In the genomic region with DNA sequence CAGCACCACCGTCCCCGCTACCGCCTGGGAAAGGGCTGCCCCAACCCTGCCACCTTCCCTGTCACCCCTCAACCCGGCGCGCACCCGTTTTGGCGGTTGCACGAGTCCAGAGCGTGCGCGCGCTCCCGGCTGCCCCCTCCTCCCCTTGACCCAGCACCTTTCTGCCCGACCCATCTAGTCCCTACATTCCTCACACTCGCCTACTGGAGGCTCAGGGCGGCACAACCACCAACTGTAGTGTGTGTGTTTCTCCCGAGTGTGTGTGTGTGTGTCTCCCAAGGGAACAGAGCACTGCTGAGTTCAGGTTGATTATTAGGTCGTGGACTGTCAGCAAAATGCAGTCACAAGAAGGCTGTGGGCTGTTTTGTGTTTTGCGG, we compare ENCODE assay signal across 10 cellular contexts. TPM values are rescaled to one million over a fixed set of nuclear protein-coding genes. Genes with fewer than 3 reads are reported as not detected.
DNase-seq lines count a peak whose midpoint lies in the region; ATAC-seq and TF ChIP-seq lines count a peak whose summit lies in the region.
"Not testable (repeated sequence)": the region's sequence is repeated elsewhere in the genome, so short reads cannot be mapped to it uniquely, and the experiment has no call there.
"Had no signal": no experiment of that assay in that cellular context is flagged by ENCODE, and none has a peak within 500 bp of the region (broad histone marks: within the 10 kb centered on the region; RNA-seq: fewer than 3 reads in every experiment).

No MANE protein-coding gene starts in this region.

- not testable (repeated sequence) for H3K27me3 ChIP-seq in left lung

- not testable (repeated sequence) for TF ChIP-seq CTCF in coronary artery (IDR thresholded peaks at IDR 0.05); left lung (IDR thresholded peaks at IDR 0.05)

- peak; percentile 30 for ATAC-seq in GM18498 (IDR thresholded peaks at IDR 0.05; ENCODE audit: unreplicated experiment)
- peak; percentile 26 for ATAC-seq in GM19463 (IDR thresholded peaks at IDR 0.05; ENCODE audit: unreplicated experiment)
- peak; percentile 28 for ATAC-seq in HG02798 (IDR thresholded peaks at IDR 0.05; ENCODE audit: poor library complexity, unreplicated experiment)
- peak; percentile 37 for ATAC-seq in HG03432 (IDR thresholded peaks at IDR 0.05; ENCODE audit: unreplicated experiment)
- peak; percentile 23 for ATAC-seq in left lung
- peak; percentile 50 for ATAC-seq in stimulated activated memory B cell treated with anti-CD40 and anti-IgM and Interleukin-4, amounts not matched to agents 10 μg/mL and 1 μg/mL and 100 μg/mL, for 72 hours

- intact Hi-C loops in activated CD4-positive, alpha-beta memory T cell treated with anti-CD3 and anti-CD28 coated beads for 36 hours (cut with micrococcal nuclease); left lung (cut with DNase I): not testable (repeated sequence)

- CTCF ChIA-PET in activated CD4-positive, alpha-beta memory T cell treated with anti-CD3 and anti-CD28 coated beads for 36 hours (lab: Charles Lee): not testable (repeated sequence)

- peak overlapping the region; percentile 73 for H3K27ac Mint-ChIP-seq in activated CD4-positive, alpha-beta memory T cell treated with anti-CD3 and anti-CD28 coated beads for 36 hours
- peak overlapping the region; percentile 62 for H3K27ac Mint-ChIP-seq in stimulated activated memory B cell treated with anti-CD40 and anti-IgM and Interleukin-4, amounts not matched to agents 10 μg/mL and 1 μg/mL and 100 μg/mL, for 72 hours

- H3K4me3 ChIP-seq in coronary artery (peak overlapping the region; percentile 69), left lung (peak overlapping the region in 1 of 2 donors; percentile 44)

- H3K9me3 ChIP-seq in left lung: not testable (repeated sequence)

- H3K36me3 Mint-ChIP-seq in activated CD4-positive, alpha-beta memory T cell treated with anti-CD3 and anti-CD28 coated beads for 36 hours; stimulated activated memory B cell treated with anti-CD40 and anti-IgM and Interleukin-4, amounts not matched to agents 10 μg/mL and 1 μg/mL and 100 μg/mL, for 72 hours: not testable (repeated sequence)

- H3K9me3 Mint-ChIP-seq in activated CD4-positive, alpha-beta memory T cell treated with anti-CD3 and anti-CD28 coated beads for 36 hours; stimulated activated memory B cell treated with anti-CD40 and anti-IgM and Interleukin-4, amounts not matched to agents 10 μg/mL and 1 μg/mL and 100 μg/mL, for 72 hours: not testable (repeated sequence)

- not testable (repeated sequence) for H3K36me3 ChIP-seq in left lung

- not testable (repeated sequence) for DNase-seq in activated CD4-positive, alpha-beta memory T cell treated with anti-CD3 and anti-CD28 coated beads for 36 hours; coronary artery (ENCODE audit: low spot score); left lung

- peak overlapping the region; percentile 72 for H3K4me3 Mint-ChIP-seq in activated CD4-positive, alpha-beta memory T cell treated with anti-CD3 and anti-CD28 coated beads for 36 hours
- peak overlapping the region; percentile 82 for H3K4me3 Mint-ChIP-seq in stimulated activated memory B cell treated with anti-CD40 and anti-IgM and Interleukin-4, amounts not matched to agents 10 μg/mL and 1 μg/mL and 100 μg/mL, for 72 hours

- not testable (repeated sequence) for H3K27ac ChIP-seq in coronary artery, left lung

- not testable (repeated sequence) for H3K4me1 ChIP-seq in left lung

- H3K27me3 Mint-ChIP-seq in activated CD4-positive, alpha-beta memory T cell treated with anti-CD3 and anti-CD28 coated beads for 36 hours; stimulated activated memory B cell treated with anti-CD40 and anti-IgM and Interleukin-4, amounts not matched to agents 10 μg/mL and 1 μg/mL and 100 μg/mL, for 72 hours: not testable (repeated sequence)

- H3K4me1 Mint-ChIP-seq in activated CD4-positive, alpha-beta memory T cell treated with anti-CD3 and anti-CD28 coated beads for 36 hours (ENCODE audit: low read depth): peaks cover 12% of the 10 kb centered on the region
- peaks cover 11% of the 10 kb centered on the region for H3K4me1 Mint-ChIP-seq in stimulated activated memory B cell treated with anti-CD40 and anti-IgM and Interleukin-4, amounts not matched to agents 10 μg/mL and 1 μg/mL and 100 μg/mL, for 72 hours

- POLR2A ChIA-PET in activated CD4-positive, alpha-beta memory T cell treated with anti-CD3 and anti-CD28 coated beads for 36 hours (lab: Charles Lee): interaction anchor here (0.7 kb wide), 1 partner anchor 25 kb away, joined by 3 read pairs; no protein-coding TSS in a partner anchor

RNA-seq across cellular contexts. Expression of gene TARS3, which starts 22.4 kb away (rescaled TPM):
- total RNA-seq in activated CD4-positive, alpha-beta memory T cell treated with anti-CD3 and anti-CD28 coated beads for 36 hours: 10 to 100 TPM; 10.8 to 11.7 TPM
- 1 to 10 TPM; 9.3 to 9.8 TPM for total RNA-seq in left lung

RNA-seq across cellular contexts. Expression of gene OR4F6, which starts 56.6 kb away (rescaled TPM):
- not detected for total RNA-seq in activated CD4-positive, alpha-beta memory T cell treated with anti-CD3 and anti-CD28 coated beads for 36 hours
- total RNA-seq in left lung: not detected
- total RNA-seq: gastrocnemius medialis; T-helper 1 cell treated with Interleukin-12 subunit alpha and Interleukin-12 subunit beta and Interleukin-4 antibody, amounts not matched to agents 30 ng/mL and 1 ng/mL, for 36 hours had no signal
